In genomic region chr7:144074374-144074773, GRCh38 we compare ENCODE assay signal across 1 cellular context.
TF ChIP-seq lines count a peak whose summit lies in the region.

No MANE protein-coding gene starts in this region.

TF ChIP-seq in GM23338, 12 proteins besides CTCF, POLR2A, EP300 and RAD21 (continued from another document):
- TF ChIP-seq ZNF462 (CRISPR knock-in tag; IDR thresholded peaks at IDR 0.05) (no peak), ETS1 (IDR thresholded peaks at IDR 0.05) (no peak), NANOG (IDR thresholded peaks at IDR 0.05; ENCODE audit: borderline replicate concordance) (no peak), EZH2phosphoT487 (IDR thresholded peaks at IDR 0.05; ENCODE audit: unreplicated experiment) (no peak), POLR2AphosphoS5 (IDR thresholded peaks at IDR 0.05; ENCODE audit: low read depth) (no peak), ZNF114 (CRISPR knock-in tag; IDR thresholded peaks at IDR 0.05) (no peak), EZH2 (IDR thresholded peaks at IDR 0.05; ENCODE audit: low read depth, unreplicated experiment) (no peak), REST (IDR thresholded peaks at IDR 0.05; ENCODE audit: unreplicated experiment) (no peak), CREB1 (CRISPR knock-in tag; IDR thresholded peaks at IDR 0.05; ENCODE audit: low read depth) (no peak), JUNB (IDR thresholded peaks at IDR 0.05; ENCODE audit: unreplicated experiment) (no peak), ZNF331 (CRISPR knock-in tag; IDR thresholded peaks at IDR 0.05; ENCODE audit: low read depth) (no peak)
